Comparison of ENCODE assay signal across 22 cellular contexts in the genomic region with DNA sequence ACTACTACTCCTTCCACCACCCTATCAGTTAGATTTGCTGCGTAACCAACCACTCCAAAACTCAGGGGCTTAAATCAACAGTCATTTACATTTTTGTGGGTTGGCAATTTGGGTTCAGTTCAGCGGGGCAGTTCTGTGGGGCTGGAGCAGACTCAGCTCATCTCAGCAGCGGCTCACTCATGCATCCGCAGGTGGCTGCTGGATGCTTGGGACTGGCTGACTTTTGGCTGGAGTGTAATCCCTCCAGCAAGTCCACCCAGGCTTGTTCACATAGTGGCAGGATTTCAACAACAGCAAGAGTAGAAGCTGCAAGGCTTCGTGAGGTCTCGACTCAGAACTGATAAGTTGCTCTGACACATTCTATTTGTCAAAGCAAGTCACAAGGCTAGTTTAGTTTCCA.
"Had no signal": no experiment of that assay in that cellular context is flagged by ENCODE, and none has a peak within 500 bp of the region (broad histone marks: within the 10 kb centered on the region; RNA-seq: fewer than 3 reads in every experiment).

No MANE protein-coding gene starts in this region.

- H3K9me3 ChIP-seq: gastroesophageal sphincter, thoracic aorta had no signal

- H3K27ac ChIP-seq: coronary artery, epithelial cell of prostate, gastroesophageal sphincter, thoracic aorta had no signal

- H3K36me3 ChIP-seq: gastroesophageal sphincter, thoracic aorta had no signal

- DNase-seq: activated CD4-positive, alpha-beta memory T cell treated with anti-CD3 and anti-CD28 coated beads for 36 hours; activated CD4-positive, alpha-beta T cell treated with anti-CD3 and anti-CD28 coated beads for 4 hours; activated CD4-positive, CD25-positive, alpha-beta regulatory T cell; activated naive CD4-positive, alpha-beta T cell treated with anti-CD3 and anti-CD28 coated beads for 36 hours; activated naive CD8-positive, alpha-beta T cell treated with anti-CD3 and anti-CD28 coated beads, Interleukin-2, amount 10 ng/mL, durations not matched to agents 7 days and 5 days; activated T-cell treated with anti-CD3 and anti-CD28 coated beads, Interleukin-2, amount 50 U/mL, for 48 hours; amniotic stem cell; cerebellar nuclear complex; head of caudate nucleus; hypothalamus; islet precursor cell; left cardiac atrium; naive B cell; occipital lobe; stimulated activated CD4-positive, alpha-beta T cell treated with anti-CD3 and anti-CD28 coated beads, Interleukin-2, amount 100 ng/mL, for 48 hours; stimulated activated CD8-positive, alpha-beta memory T cell treated with anti-CD3 and anti-CD28 coated beads, Interleukin-4, amount 100 ng/mL, for 48 hours; stimulated activated naive CD4-positive, alpha-beta T cell; T-helper 17 cell had no signal

- H3K27me3 ChIP-seq: gastroesophageal sphincter had no signal

- H3K4me3 ChIP-seq: coronary artery, gastroesophageal sphincter, thoracic aorta had no signal

- H3K4me1 ChIP-seq: gastroesophageal sphincter had no signal
